Comparison of ENCODE assay signal across 16 cellular contexts in the genomic region with DNA sequence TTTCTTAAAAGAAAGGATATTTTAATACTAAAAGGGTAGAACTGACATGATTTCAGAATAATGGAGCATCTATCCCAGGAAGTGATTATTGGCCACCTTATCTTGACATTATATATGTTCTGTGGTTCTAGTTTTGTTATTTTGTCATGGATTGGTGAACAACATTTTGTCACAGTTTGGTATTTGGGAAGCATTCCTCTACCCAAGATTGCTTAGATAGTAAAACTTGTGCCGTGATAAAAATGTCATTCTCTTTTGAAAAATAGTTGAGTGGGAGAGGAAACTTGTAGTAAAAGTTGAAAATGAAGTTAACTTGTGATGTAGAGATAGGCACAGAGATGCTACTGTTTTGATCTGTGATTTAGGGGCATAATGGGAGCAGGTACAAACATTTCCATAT.
"Had no signal": no experiment of that assay in that cellular context is flagged by ENCODE, and none has a peak within 500 bp of the region (broad histone marks: within the 10 kb centered on the region; RNA-seq: fewer than 3 reads in every experiment).

No MANE protein-coding gene starts in this region.

- H3K79me2 ChIP-seq: parathyroid adenoma had no signal

- H3K36me3 ChIP-seq: gastroesophageal sphincter, heart left ventricle, right lobe of liver, thyroid gland had no signal

- H3K9ac ChIP-seq: parathyroid adenoma had no signal

- ATAC-seq: gastroesophageal sphincter; left ventricle myocardium superior; naive thymus-derived CD8-positive, alpha-beta T cell; right lobe of liver; T-cell had no signal

- H3K27ac ChIP-seq: coronary artery, gastroesophageal sphincter, heart left ventricle, parathyroid adenoma, right lobe of liver, thyroid gland had no signal

- H3K4me1 ChIP-seq: parathyroid adenoma, right lobe of liver, thyroid gland had no signal

- H3K4me3 ChIP-seq: coronary artery, gastroesophageal sphincter, heart left ventricle, right lobe of liver, thyroid gland had no signal

- H3K27me3 ChIP-seq: gastroesophageal sphincter, heart left ventricle, right lobe of liver, thyroid gland had no signal

- H3K9me3 ChIP-seq: gastroesophageal sphincter, heart left ventricle, right lobe of liver, thyroid gland had no signal

- H2AFZ ChIP-seq: parathyroid adenoma had no signal

- DNase-seq: activated B cell treated with CpG ODN at 0.5 μM for 24 hours; activated naive CD4-positive, alpha-beta T cell treated with Interleukin-2 at 50 U/mL for 16 hours; activated naive CD8-positive, alpha-beta T cell treated with anti-CD3 and anti-CD28 coated beads, Interleukin-2, amount 10 ng/mL, durations not matched to agents 7 days and 5 days; activated T-cell treated with anti-CD3 and anti-CD28 coated beads, Interleukin-2, amount 50 U/mL, for 1 hour; heart left ventricle; immature natural killer cell; left ventricle myocardium superior; naive thymus-derived CD8-positive, alpha-beta T cell; right lobe of liver; stimulated activated CD8-positive, alpha-beta memory T cell treated with anti-CD3 and anti-CD28 coated beads, Interleukin-4, amount 100 ng/mL, for 48 hours; stimulated activated naive CD4-positive, alpha-beta T cell; T-cell; thyroid gland had no signal
